14 cellular contexts compared by ENCODE assay signal in the genomic region with DNA sequence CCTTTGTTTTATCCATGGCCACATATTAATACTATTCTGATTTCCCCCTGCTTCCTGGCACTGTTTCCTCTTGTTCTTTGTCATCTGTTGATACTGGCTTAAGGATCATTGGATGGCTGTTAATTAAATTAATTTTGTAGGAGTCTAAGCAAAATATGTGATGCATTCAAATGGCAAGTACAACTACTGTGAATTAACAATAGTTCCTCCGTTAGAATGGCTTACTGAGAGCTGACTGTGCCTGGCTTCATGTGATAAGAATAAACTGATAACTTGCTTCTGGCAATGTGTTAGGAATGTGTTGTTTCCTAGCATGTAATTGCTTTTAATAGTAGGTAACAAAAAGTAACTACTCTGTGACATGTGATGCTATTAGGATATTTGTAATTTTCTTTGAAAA.
"Had no signal": no experiment of that assay in that cellular context is flagged by ENCODE, and none has a peak within 500 bp of the region (broad histone marks: within the 10 kb centered on the region; RNA-seq: fewer than 3 reads in every experiment).

No MANE protein-coding gene starts in this region.

- H3K27ac ChIP-seq: lower lobe of right lung, parathyroid adenoma, prostate gland had no signal

- H3K9ac ChIP-seq: parathyroid adenoma had no signal

- ATAC-seq: effector memory CD8-positive, alpha-beta T cell; left lobe of liver; lower lobe of right lung had no signal

- H3K9me3 ChIP-seq: lower lobe of right lung, prostate gland had no signal

- H3K4me1 ChIP-seq: lower lobe of right lung, parathyroid adenoma, prostate gland had no signal

- FAIRE-seq: frontal cortex, small intestine had no signal

- H3K4me3 ChIP-seq: lower lobe of right lung, prostate gland had no signal

- H3K79me2 ChIP-seq: parathyroid adenoma had no signal

- H3K36me3 ChIP-seq: prostate gland had no signal

- DNase-seq: effector memory CD8-positive, alpha-beta T cell; islet precursor cell; lower lobe of right lung; mesenchymal stem cell; naive B cell; occipital lobe; retina; small intestine; stimulated activated CD4-positive, alpha-beta T cell treated with anti-CD3 and anti-CD28 coated beads, Interleukin-12 subunit alpha, Interleukin-12 subunit beta, amount 100 ng/mL, for 4 hours; stimulated activated naive CD4-positive, alpha-beta T cell had no signal

- H2AFZ ChIP-seq: parathyroid adenoma had no signal
